Comparison of ENCODE assay signal across 1 cellular context in genomic region chr1:10173582-10173981, GRCh38.
A peak's percentile ranks its signal among the peaks of the same experiment; 100 is the strongest.
TF ChIP-seq lines count a peak whose summit lies in the region.

No MANE protein-coding gene starts in this region.

TF ChIP-seq in GM12878, 131 proteins besides CTCF, POLR2A, EP300 and RAD21:
- peak; percentile 58; the same call in 1 of the 2 replicates for TF ChIP-seq ZNF687 (IDR thresholded peaks at IDR 0.05)
- peak; percentile 44; the same call in 1 of the 2 replicates for TF ChIP-seq NR2F1 (conservative IDR thresholded peaks at IDR 0.05)
- no peak for TF ChIP-seq E2F8 (IDR thresholded peaks at IDR 0.05; ENCODE audit: low read depth, partially characterized antibody)
- peak; percentile 38; the same call in 1 of the 2 replicates for TF ChIP-seq POLR2AphosphoS5 (IDR thresholded peaks at IDR 0.05; ENCODE audit: low read length)
- no peak for TF ChIP-seq PML (IDR thresholded peaks at IDR 0.05; ENCODE audit: low read length)
- TF ChIP-seq SPI1 (IDR thresholded peaks at IDR 0.05; ENCODE audit: borderline replicate concordance, insufficient read depth, low read depth, low read length): peak; percentile 25; the same call in 1 of the 2 replicates
- TF ChIP-seq IKZF1 (conservative IDR thresholded peaks at IDR 0.05): peak; percentile 75
- peak; percentile 80 for TF ChIP-seq EED (IDR thresholded peaks at IDR 0.05; ENCODE audit: low read depth)
- peak; percentile 58; the same call in 1 of the 2 replicates for TF ChIP-seq CREB1 (IDR thresholded peaks at IDR 0.05; ENCODE audit: low read depth)
- TF ChIP-seq CREM (IDR thresholded peaks at IDR 0.05; ENCODE audit: low read depth): peak; percentile 61; the same call in 1 of the 2 replicates
- TF ChIP-seq RELB (IDR thresholded peaks at IDR 0.05; ENCODE audit: low read depth): peak; percentile 23; the same call in 1 of the 2 replicates
- TF ChIP-seq MTA3 (IDR thresholded peaks at IDR 0.05; ENCODE audit: borderline replicate concordance, low read length): 0 out of 2 replicates have a peak, but pooled peaks have one; percentile 34
- no peak for TF ChIP-seq MLLT1 (IDR thresholded peaks at IDR 0.05)
- 0 out of 2 replicates have a peak, but pooled peaks have one; percentile 25 for TF ChIP-seq BCL11A (IDR thresholded peaks at IDR 0.05; ENCODE audit: low read depth, low read length)
- no peak for TF ChIP-seq SKIL (IDR thresholded peaks at IDR 0.05; ENCODE audit: low read depth, poor library complexity, severe bottlenecking)
- peak; percentile 55; the same call in 1 of the 2 replicates for TF ChIP-seq GATAD2B (conservative IDR thresholded peaks at IDR 0.05; ENCODE audit: low read depth)
- TF ChIP-seq DPF2 (IDR thresholded peaks at IDR 0.05): peak; percentile 70
- TF ChIP-seq MTA2 (IDR thresholded peaks at IDR 0.05; ENCODE audit: low read depth): peak; percentile 19; the same call in 1 of the 2 replicates
- peak in 1 of 2 experiments; percentile 64; a peak in 2 of 4 replicates for TF ChIP-seq BHLHE40 (IDR thresholded peaks at IDR 0.05; ENCODE audit: borderline replicate concordance in 1 of 2, low read depth in 2 of 2, low read length in 1 of 2)
- TF ChIP-seq POU2F2 (IDR thresholded peaks at IDR 0.05; ENCODE audit: borderline replicate concordance, low read depth, low read length): peak; percentile 25; the same call in 1 of the 3 replicates
- TF ChIP-seq RUNX3 (IDR thresholded peaks at IDR 0.05; ENCODE audit: low read length): peak; percentile 79
- TF ChIP-seq EGR1 (IDR thresholded peaks at IDR 0.05; ENCODE audit: borderline replicate concordance in 1 of 2, low read depth in 2 of 2, low read length in 2 of 2): 0 out of 3 replicates have a peak, but pooled peaks of 1 of the 2 experiments have one; percentile 53
- no peak for TF ChIP-seq MEF2A (IDR thresholded peaks at IDR 0.05; ENCODE audit: insufficient read depth, low read depth, low read length)
- TF ChIP-seq IKZF2 (IDR thresholded peaks at IDR 0.05): peak; percentile 62 to 66
